12 cellular contexts compared by ENCODE assay signal in genomic region chr13:23753523-23753922, GRCh38.
A peak's percentile ranks its signal among the peaks of the same experiment; 100 is the strongest.
DNase-seq lines count a peak whose midpoint lies in the region; ATAC-seq and TF ChIP-seq lines count a peak whose summit lies in the region.
"Had no signal": no experiment of that assay in that cellular context is flagged by ENCODE, and none has a peak within 500 bp of the region (broad histone marks: within the 10 kb centered on the region; RNA-seq: fewer than 3 reads in every experiment).

No MANE protein-coding gene starts in this region.

- no peak overlapping the region for H2BK12ac ChIP-seq in mesenchymal stem cell (ENCODE audit: low read length in 2 of 2)

- no peak overlapping the region for H3K27ac ChIP-seq in CD4-positive, alpha-beta T cell (ENCODE audit: low read depth, low read length)
- H3K27ac ChIP-seq in IMR-90 (ENCODE audit: insufficient read depth, low read length) (peak overlapping the region; percentile 99; the same call in 1 of the 2 replicates), mesenchymal stem cell (ENCODE audit: low read length, poor library complexity, severe bottlenecking) (peak overlapping the region; percentile 35)
- H3K27ac ChIP-seq: VCaP had no signal

- no peak overlapping the region for H3K4me3 Mint-ChIP-seq in CD4-positive, alpha-beta T cell
- no peak overlapping the region for H3K4me3 Mint-ChIP-seq in chondrocyte (ENCODE audit: unreplicated experiment)
- H3K4me3 Mint-ChIP-seq in activated naive CD4-positive, alpha-beta T cell treated with anti-CD3 and anti-CD28 coated beads, Interleukin-2, amount 10 ng/mL, durations not matched to agents 7 days and 5 days = no peak overlapping the region

- intact Hi-C loops in CD4-positive, alpha-beta T cell (cut with DNase I, micrococcal nuclease) = no loop called here
- intact Hi-C loops in IMR-90 (cut with micrococcal nuclease) = loop anchor here (5.0 kb wide), 1 partner anchor 76 kb away; no protein-coding TSS in a partner anchor

- H4K5ac ChIP-seq in IMR-90 (ENCODE audit: low read depth, low read length) = peak overlapping the region; percentile 91

- peak overlapping the region; percentile 54; the same call in 1 of the 2 replicates for H2AK5ac ChIP-seq in IMR-90 (ENCODE audit: low read depth, low read length)
- H2AK5ac ChIP-seq in mesenchymal stem cell (ENCODE audit: low read length, severe bottlenecking) = no peak overlapping the region

- H3K27ac Mint-ChIP-seq in CD4-positive, alpha-beta T cell = peak overlapping the region; percentile 75
- H3K27ac Mint-ChIP-seq in chondrocyte (ENCODE audit: unreplicated experiment) = peak overlapping the region; percentile 70
- H3K27ac Mint-ChIP-seq in activated naive CD4-positive, alpha-beta T cell treated with anti-CD3 and anti-CD28 coated beads, Interleukin-2, amount 10 ng/mL, durations not matched to agents 7 days and 5 days = no peak overlapping the region

- WGBS in IMR-90 (ENCODE audit: extremely low coverage in 2 of 2, insufficient read length in 1 of 2), 2 experiments = no CpG with 5 or more reads among the region's 1 CpG
- 63% methylated on average over 1 of the region's 1 CpG for WGBS in mesenchymal stem cell

- peak overlapping the region; percentile 94 for H3K18ac ChIP-seq in IMR-90 (ENCODE audit: low read depth, low read length)
- no peak overlapping the region for H3K18ac ChIP-seq in mesenchymal stem cell (ENCODE audit: low read depth in 1 of 2, low read length in 2 of 2)

- H3K27me3 ChIP-seq in CD4-positive, alpha-beta T cell (ENCODE audit: control insufficient read depth, insufficient read depth, low read length) = no peaks in the 10 kb centered on the region
- H3K27me3 ChIP-seq in IMR-90 (ENCODE audit: control insufficient read depth, insufficient read depth, low read length) (no peaks in the 10 kb centered on the region), mesenchymal stem cell (ENCODE audit: control insufficient read depth in 1 of 2, insufficient read depth in 1 of 2, low read length in 2 of 2) (no peaks in the 10 kb centered on the region)

- H3K9ac ChIP-seq in IMR-90 (ENCODE audit: low read depth, low read length) (peak overlapping the region; percentile 39; the same call in 1 of the 2 replicates), mesenchymal stem cell (ENCODE audit: low read length) (no peak overlapping the region)

- H3K56ac ChIP-seq in IMR-90 (ENCODE audit: extremely low read depth, insufficient read depth, low read length) = peak overlapping the region; percentile 79; the same call in 1 of the 2 replicates

- no peaks in the 10 kb centered on the region for H4K20me1 ChIP-seq in IMR-90 (ENCODE audit: insufficient read depth, low read length)

- H3K4me2 ChIP-seq in IMR-90 (ENCODE audit: low read depth, low read length) = peak overlapping the region; percentile 56; the same call in 1 of the 2 replicates
- no peak overlapping the region for H3K4me2 ChIP-seq in mesenchymal stem cell (ENCODE audit: low read length, poor library complexity, severe bottlenecking)

- TF ChIP-seq POLR2A in IMR-90 (IDR thresholded peaks at IDR 0.05; ENCODE audit: low read depth, low read length) = no peak

- POLR2A ChIA-PET in CD4-positive, alpha-beta T cell (lab: Charles Lee) = no interaction called here
- POLR2A ChIA-PET in IMR-90 (lab: Charles Lee; ENCODE audit: unreplicated experiment) = no interaction called here

- peaks cover 7% of the 10 kb centered on the region for H3K36me3 Mint-ChIP-seq in CD4-positive, alpha-beta T cell (ENCODE audit: low read depth)
- peaks cover 1% of the 10 kb centered on the region for H3K36me3 Mint-ChIP-seq in chondrocyte (ENCODE audit: low read depth)
- H3K36me3 Mint-ChIP-seq in activated naive CD4-positive, alpha-beta T cell treated with anti-CD3 and anti-CD28 coated beads, Interleukin-2, amount 10 ng/mL, durations not matched to agents 7 days and 5 days = no peaks in the 10 kb centered on the region

- H2AK9ac ChIP-seq in IMR-90 (replicated peaks; ENCODE audit: low read depth, low read length, poor library complexity) = no peak overlapping the region

- in situ Hi-C loops in IMR-90 (cut with MboI; ENCODE audit: low sequenced_read_pairs) = no loop called here
- in situ Hi-C loops in GM13977 (cut with MboI; ENCODE audit: low pct_unique_long_range_greater_than_20kb, low sequenced_read_pairs, unreplicated experiment) = no loop called here

- no peak for ATAC-seq in CD4-positive, alpha-beta T cell (ENCODE audit: poor library complexity)
- peak; percentile 71 for ATAC-seq in IMR-90 (ENCODE audit: low read depth)

- H4K8ac ChIP-seq in IMR-90 (ENCODE audit: low read depth in 2 of 2, low read length in 2 of 2) (peak overlapping the region; percentile 69 to 86), mesenchymal stem cell (ENCODE audit: low read length) (no peak overlapping the region)

- no peaks in the 10 kb centered on the region for H3K9me3 Mint-ChIP-seq in CD4-positive, alpha-beta T cell
- H3K9me3 Mint-ChIP-seq in chondrocyte (ENCODE audit: low read depth) = no peaks in the 10 kb centered on the region
- no peaks in the 10 kb centered on the region for H3K9me3 Mint-ChIP-seq in activated naive CD4-positive, alpha-beta T cell treated with anti-CD3 and anti-CD28 coated beads, Interleukin-2, amount 10 ng/mL, durations not matched to agents 7 days and 5 days

- H3K14ac ChIP-seq in IMR-90 (replicated peaks; ENCODE audit: low read depth, low read length) (peak overlapping the region; percentile 80), mesenchymal stem cell (ENCODE audit: low read length in 2 of 2) (no peak overlapping the region)

- no peak for TF ChIP-seq RAD21 in IMR-90 (IDR thresholded peaks at IDR 0.05; ENCODE audit: low read length)

- H3K23ac ChIP-seq in IMR-90 (ENCODE audit: low read depth, low read length) (peak overlapping the region; percentile 28; the same call in 1 of the 2 replicates), mesenchymal stem cell (ENCODE audit: low read length in 2 of 2) (no peak overlapping the region)

- H3K9me1 ChIP-seq in IMR-90 (ENCODE audit: insufficient read depth, low read length) = peaks cover 20% of the 10 kb centered on the region

- H3K4ac ChIP-seq in IMR-90 (ENCODE audit: low read depth, low read length) (peak overlapping the region; percentile 26; the same call in 1 of the 2 replicates), mesenchymal stem cell (ENCODE audit: low read depth in 1 of 2, low read length in 2 of 2) (no peak overlapping the region)

- H3K4me3 ChIP-seq in IMR-90 (ENCODE audit: insufficient read depth, low read depth, low read length) = no peak overlapping the region
- H3K4me3 ChIP-seq in mesenchymal stem cell (ENCODE audit: insufficient read depth in 1 of 2, low read depth in 1 of 2, low read length in 2 of 2) = no peak overlapping the region

- H3K9me3 ChIP-seq in CD4-positive, alpha-beta T cell (ENCODE audit: control insufficient read depth, low read length) = no peaks in the 10 kb centered on the region
- no peaks in the 10 kb centered on the region for H3K9me3 ChIP-seq in IMR-90 (ENCODE audit: control insufficient read depth, insufficient read depth, low read length)
- H3K9me3 ChIP-seq in mesenchymal stem cell (ENCODE audit: control insufficient read depth, low read length) = no peaks in the 10 kb centered on the region

- no peak for TF ChIP-seq CTCF in CD4-positive, alpha-beta T cell (IDR thresholded peaks at IDR 0.05)
- TF ChIP-seq CTCF in IMR-90 (conservative IDR thresholded peaks at IDR 0.05; ENCODE audit: low read depth, low read length) = no peak
- TF ChIP-seq CTCF in chondrocyte (IDR thresholded peaks at IDR 0.05) = no peak
- no peak for TF ChIP-seq CTCF in GM13977 (IDR thresholded peaks at IDR 0.05; ENCODE audit: extremely low read depth, insufficient read depth, missing control alignments)

- no peak for DNase-seq in CD4-positive, alpha-beta T cell
- DNase-seq in IMR-90 (peak; percentile 68), chondrocyte (ENCODE audit: low spot score) (no peak), mesenchymal stem cell (peak; percentile 62), GM13977 (ENCODE audit: low spot score) (no peak), epidermal melanocyte (ENCODE audit: insufficient read length, low spot score) (no peak), activated T-cell treated with anti-CD3 and anti-CD28 coated beads for 4 hours (no peak)
- no peak for DNase-seq in activated naive CD4-positive, alpha-beta T cell treated with anti-CD3 and anti-CD28 coated beads, Interleukin-2, amount 10 ng/mL, durations not matched to agents 7 days and 5 days
- DNase-seq: activated effector memory CD4-positive, alpha-beta T cell treated with Interleukin-2 at 50 U/mL for 16 hours; NK-92 treated with Interleukin-12 subunit alpha and Interleukin-12 subunit beta, amount 100 ng/mL, for 24 hours; right cardiac atrium had no signal

- H2BK5ac ChIP-seq in IMR-90 (ENCODE audit: low read depth, low read length, poor library complexity, severe bottlenecking) (peak overlapping the region; percentile 96), mesenchymal stem cell (ENCODE audit: low read depth, low read length, poor library complexity, severe bottlenecking) (no peak overlapping the region)

- H3K36me3 ChIP-seq in IMR-90 (ENCODE audit: control insufficient read depth, insufficient read depth, low read length) (peaks cover 6% of the 10 kb centered on the region; the same call in 1 of the 2 replicates), mesenchymal stem cell (ENCODE audit: control insufficient read depth in 1 of 2, insufficient read depth in 2 of 2, low read depth in 1 of 2, low read length in 2 of 2) (peaks cover 0 to 17% of the 10 kb centered on the region in 2 experiments)

- H3K4me1 ChIP-seq in IMR-90 (ENCODE audit: control insufficient read depth, insufficient read depth, low read length) = peaks cover 28% of the 10 kb centered on the region
- peaks cover 6% of the 10 kb centered on the region for H3K4me1 ChIP-seq in mesenchymal stem cell (ENCODE audit: control insufficient read depth, insufficient read depth, low read depth, low read length)

- CTCF ChIA-PET in CD4-positive, alpha-beta T cell (lab: Charles Lee) = no interaction called here
- CTCF ChIA-PET in IMR-90 (lab: Yijun Ruan, JAX) = interaction anchor here (1.4 kb wide), 1 partner anchor 12 kb away, joined by 3 read pairs; no protein-coding TSS in a partner anchor
- CTCF ChIA-PET in activated naive CD4-positive, alpha-beta T cell treated with anti-CD3 and anti-CD28 coated beads, Interleukin-2, amount 10 ng/mL, durations not matched to agents 7 days and 5 days (lab: Charles Lee) = no interaction called here

- H2BK120ac ChIP-seq in IMR-90 (ENCODE audit: low read depth, low read length) (peak overlapping the region; percentile 95), mesenchymal stem cell (ENCODE audit: low read depth, low read length) (no peak overlapping the region)

- H3K4me1 Mint-ChIP-seq in CD4-positive, alpha-beta T cell (ENCODE audit: low read depth) = peaks cover 29% of the 10 kb centered on the region
- peaks cover 42% of the 10 kb centered on the region for H3K4me1 Mint-ChIP-seq in chondrocyte (ENCODE audit: low read depth)
- H3K4me1 Mint-ChIP-seq in activated naive CD4-positive, alpha-beta T cell treated with anti-CD3 and anti-CD28 coated beads, Interleukin-2, amount 10 ng/mL, durations not matched to agents 7 days and 5 days = peaks cover 38% of the 10 kb centered on the region

- H3K27me3 Mint-ChIP-seq in CD4-positive, alpha-beta T cell = no peaks in the 10 kb centered on the region
- no peaks in the 10 kb centered on the region for H3K27me3 Mint-ChIP-seq in chondrocyte (ENCODE audit: low read depth)
- H3K27me3 Mint-ChIP-seq in activated naive CD4-positive, alpha-beta T cell treated with anti-CD3 and anti-CD28 coated beads, Interleukin-2, amount 10 ng/mL, durations not matched to agents 7 days and 5 days = no peaks in the 10 kb centered on the region

- H2BK20ac ChIP-seq in IMR-90 (ENCODE audit: low read depth, low read length) = peak overlapping the region; percentile 90

- dilution Hi-C loops in IMR-90 (cut with HindIII; ENCODE audit: low sequenced_read_pairs, unreplicated experiment) = no loop called here

- H3K79me1 ChIP-seq in IMR-90 (ENCODE audit: low read depth in 1 of 2, low read length in 2 of 2) (peaks cover 0 to 7% of the 10 kb centered on the region in 2 experiments; a peak in 2 of 4 replicates), mesenchymal stem cell (replicated peaks; ENCODE audit: low read length, poor library complexity, severe bottlenecking) (no peaks in the 10 kb centered on the region)

- H2BK15ac ChIP-seq in IMR-90 (ENCODE audit: low read depth, low read length) = peak overlapping the region; percentile 41; the same call in 1 of the 3 replicates
- H2BK15ac ChIP-seq in mesenchymal stem cell (ENCODE audit: low read depth, poor library complexity, severe bottlenecking) = no peak overlapping the region

- H2AFZ ChIP-seq in IMR-90 (replicated peaks; ENCODE audit: low read length, poor library complexity) = no peak overlapping the region
- no peak overlapping the region for H2AFZ ChIP-seq in mesenchymal stem cell (ENCODE audit: low read depth, low read length)

- H4K91ac ChIP-seq in IMR-90 (ENCODE audit: insufficient read depth, low read depth, low read length) = peak overlapping the region; percentile 86
- no peak overlapping the region for H4K91ac ChIP-seq in mesenchymal stem cell (ENCODE audit: low read length)

- no TSS peak for BruUV-seq in IMR-90 (replicated peaks; lab: Mats Ljungman, UMichigan)

Comparison
In these comparisons a context has a peak if more than half of its experiments do, and no peak if none do; other contexts are left out.
1. DNase-seq: peak in IMR-90 (single experiment) and mesenchymal stem cell (single experiment); none in CD4-positive, alpha-beta T cell (0 of 10), chondrocyte (single experiment), GM13977 (single experiment), epidermal melanocyte (single experiment), activated naive CD4-positive, alpha-beta T cell treated with anti-CD3 and anti-CD28 coated beads, Interleukin-2, amount 10 ng/mL, durations not matched to agents 7 days and 5 days (single experiment) and activated T-cell treated with anti-CD3 and anti-CD28 coated beads for 4 hours (single experiment).